ENCODE assay signal across 15 cellular contexts in genomic region chr2:71681626-71682025, GRCh38.
DNase-seq lines count a peak whose midpoint lies in the region; ATAC-seq and TF ChIP-seq lines count a peak whose summit lies in the region.
"Had no signal": no experiment of that assay in that cellular context is flagged by ENCODE, and none has a peak within 500 bp of the region (broad histone marks: within the 10 kb centered on the region; RNA-seq: fewer than 3 reads in every experiment).

No MANE protein-coding gene starts in this region.

- peaks cover 3% of the 10 kb centered on the region for H3K4me1 ChIP-seq in right cardiac atrium (ENCODE audit: control insufficient read depth, insufficient read depth, low read length)
- H3K4me1 ChIP-seq in CD8-positive, alpha-beta memory T cell (ENCODE audit: insufficient read depth, low read length), result no peaks in the 10 kb centered on the region
- H3K4me1 ChIP-seq: HAP-1 had no signal

- H3K36me3 Mint-ChIP-seq in WTC11, result no peaks in the 10 kb centered on the region
- H3K36me3 Mint-ChIP-seq in CD8-positive, alpha-beta memory T cell, result peaks cover 0 to 5% (median 0%) of the 10 kb centered on the region in 3 donors
- H3K36me3 Mint-ChIP-seq: CD4-positive, alpha-beta memory T cell had no signal

- ATAC-seq in right cardiac atrium, result no peak
- ATAC-seq in WTC11, result no peak
- no peak for ATAC-seq in HG03354 (IDR thresholded peaks at IDR 0.05; ENCODE audit: poor library complexity, severe bottlenecking, unreplicated experiment)
- ATAC-seq: GM12878 had no signal

- WGBS in right cardiac atrium, result 91% methylated on average over 5 of the region's 5 CpGs

- intact Hi-C loops in cardiac septum (cut with DNase I) (no loop called here), right cardiac atrium (cut with DNase I) (no loop called here), posterior vena cava (cut with DNase I) (no loop called here)

- H3K4me3 Mint-ChIP-seq in WTC11, result no peak overlapping the region
- H3K4me3 Mint-ChIP-seq in CD8-positive, alpha-beta memory T cell, result no peak overlapping the region
- H3K4me3 Mint-ChIP-seq: CD14-positive monocyte; CD4-positive, alpha-beta memory T cell had no signal

- no peak overlapping the region for H3K27ac Mint-ChIP-seq in WTC11
- H3K27ac Mint-ChIP-seq in CD8-positive, alpha-beta memory T cell, result no peak overlapping the region
- H3K27ac Mint-ChIP-seq: CD14-positive monocyte; CD4-positive, alpha-beta memory T cell had no signal

- CTCF ChIA-PET in WTC11 (lab: Charles Lee), result no interaction called here
- CTCF ChIA-PET in CD8-positive, alpha-beta memory T cell (lab: Charles Lee), result no interaction called here

- H3K9me3 Mint-ChIP-seq in WTC11, result no peaks in the 10 kb centered on the region
- H3K9me3 Mint-ChIP-seq in CD8-positive, alpha-beta memory T cell, result no peaks in the 10 kb centered on the region
- H3K9me3 Mint-ChIP-seq: CD4-positive, alpha-beta memory T cell had no signal

- no peak overlapping the region for H3K27ac ChIP-seq in right cardiac atrium (ENCODE audit: low read length)
- no peak overlapping the region for H3K27ac ChIP-seq in CD8-positive, alpha-beta memory T cell (ENCODE audit: low read depth, low read length)
- H3K27ac ChIP-seq: BLaER1 had no signal

- H3K36me3 ChIP-seq in CD8-positive, alpha-beta memory T cell (ENCODE audit: insufficient read depth, low read length), result no peaks in the 10 kb centered on the region
- H3K36me3 ChIP-seq: BLaER1, HAP-1 had no signal

- no peak overlapping the region for H3K4me3 ChIP-seq in right cardiac atrium (ENCODE audit: low read length)
- H3K4me3 ChIP-seq in CD8-positive, alpha-beta memory T cell (ENCODE audit: low read length), result no peak overlapping the region
- H3K4me3 ChIP-seq: BLaER1, GM12878, HAP-1 had no signal

- H3K27me3 ChIP-seq in right cardiac atrium (ENCODE audit: control insufficient read depth, insufficient read depth), result no peaks in the 10 kb centered on the region
- no peaks in the 10 kb centered on the region for H3K27me3 ChIP-seq in CD8-positive, alpha-beta memory T cell (ENCODE audit: insufficient read depth, low read length, poor library complexity, severe bottlenecking)
- H3K27me3 ChIP-seq: BLaER1 had no signal

- H3K27me3 Mint-ChIP-seq in WTC11 (ENCODE audit: low read depth), result no peaks in the 10 kb centered on the region
- H3K27me3 Mint-ChIP-seq in CD8-positive, alpha-beta memory T cell, result peaks cover 0 to 1% of the 10 kb centered on the region in 2 donors

- no peak for TF ChIP-seq CTCF in WTC11 (IDR thresholded peaks at IDR 0.05)

- DNase-seq in cardiac septum (ENCODE audit: low spot score) (peak; percentile 41), right cardiac atrium (no peak), WTC11 (ENCODE audit: low spot score) (peak; percentile 3), posterior vena cava (ENCODE audit: low spot score) (peak; percentile 40), medulla oblongata (ENCODE audit: extremely low spot score) (no peak)
- DNase-seq in CD8-positive, alpha-beta memory T cell, result no peak
- DNase-seq: 8988T; Calu3; CD4-positive, alpha-beta memory T cell; DMS79 treated with DMSO at 0.1 percent for 48 hours had no signal

- no peaks in the 10 kb centered on the region for H3K4me1 Mint-ChIP-seq in WTC11
- H3K4me1 Mint-ChIP-seq in CD8-positive, alpha-beta memory T cell, result no peaks in the 10 kb centered on the region
- H3K4me1 Mint-ChIP-seq: CD14-positive monocyte; CD4-positive, alpha-beta memory T cell had no signal

- no peaks in the 10 kb centered on the region for H3K9me3 ChIP-seq in right cardiac atrium (ENCODE audit: control insufficient read depth, low read length)
- H3K9me3 ChIP-seq in CD8-positive, alpha-beta memory T cell (ENCODE audit: low read length), result no peaks in the 10 kb centered on the region
- H3K9me3 ChIP-seq: BLaER1, HAP-1 had no signal

- POLR2A ChIA-PET in WTC11 (lab: Charles Lee), result no interaction called here
- POLR2A ChIA-PET in CD8-positive, alpha-beta memory T cell (lab: Charles Lee), result no interaction called here

TF ChIP-seq in WTC11, 78 proteins besides CTCF, POLR2A, EP300 and RAD21:
- TF ChIP-seq ARID4B (CRISPR knock-in tag; IDR thresholded peaks at IDR 0.05; ENCODE audit: borderline replicate concordance) (no peak), TCF7 (CRISPR knock-in tag; IDR thresholded peaks at IDR 0.05; ENCODE audit: low read depth) (no peak), ZNF396 (CRISPR knock-in tag; IDR thresholded peaks at IDR 0.05; ENCODE audit: borderline replicate concordance) (no peak), ZSCAN18 (CRISPR knock-in tag; IDR thresholded peaks at IDR 0.05) (no peak), ZMAT4 (CRISPR knock-in tag; IDR thresholded peaks at IDR 0.05) (no peak), ELF4 (CRISPR knock-in tag; IDR thresholded peaks at IDR 0.05; ENCODE audit: low read depth) (no peak)

Comparison
In these comparisons a context has a peak if more than half of its experiments do, and no peak if none do; other contexts are left out.
1. DNase-seq: peak in cardiac septum (single experiment), WTC11 (single experiment) and posterior vena cava (single experiment); none in right cardiac atrium (0 of 3), medulla oblongata (single experiment) and CD8-positive, alpha-beta memory T cell (0 of 5).